2 cellular contexts compared by ENCODE assay signal in the genomic region with DNA sequence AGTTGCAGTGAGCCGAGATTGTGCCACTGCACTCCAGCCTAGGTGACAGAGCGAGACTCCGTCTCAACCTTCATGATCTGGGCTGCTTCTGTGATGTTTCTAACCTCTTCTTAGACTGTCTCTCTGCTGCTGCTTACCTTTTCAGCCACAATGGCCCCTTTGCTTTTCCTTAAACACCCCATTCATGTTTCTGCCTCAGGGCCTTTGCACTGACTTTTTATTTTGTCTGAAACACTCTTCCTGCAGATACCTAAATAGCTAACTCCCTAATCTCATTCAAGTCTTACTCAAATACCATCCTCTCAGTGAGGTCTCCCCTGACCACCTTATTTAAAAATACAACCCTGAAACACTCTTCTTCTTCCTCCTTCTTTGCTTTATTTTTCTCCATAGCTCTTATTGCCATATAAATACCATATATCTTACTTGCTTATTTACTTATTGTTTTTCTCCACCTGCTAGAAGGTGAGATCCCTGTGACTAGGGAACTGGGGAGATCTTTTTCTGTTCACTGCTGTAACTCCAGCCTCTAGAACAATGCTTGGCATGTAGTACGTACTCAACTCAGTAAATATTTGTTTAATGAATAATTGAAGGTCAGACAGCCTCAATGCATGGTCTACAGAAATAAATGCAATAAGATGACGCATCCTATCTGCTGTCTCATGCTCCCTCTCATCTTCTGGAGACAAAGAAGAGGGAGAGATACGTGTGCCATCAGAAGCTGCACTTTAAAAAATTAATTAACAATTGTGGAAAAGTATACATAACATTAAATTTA.
TF ChIP-seq lines count a peak whose summit lies in the region.

No MANE protein-coding gene starts in this region.

TF ChIP-seq in HepG2, 621 proteins besides CTCF, POLR2A, EP300 and RAD21 (continues in another document):
- no peak for TF ChIP-seq GATA4 (IDR thresholded peaks at IDR 0.05; ENCODE audit: borderline replicate concordance, low read depth)
- no peak for TF ChIP-seq MTA3 (CRISPR knock-in tag; IDR thresholded peaks at IDR 0.05)
- TF ChIP-seq MIER3 (CRISPR knock-in tag; IDR thresholded peaks at IDR 0.05; ENCODE audit: borderline replicate concordance): no peak
- TF ChIP-seq ASH2L (IDR thresholded peaks at IDR 0.05; ENCODE audit: insufficient read length, low read depth, low read length): no peak
- TF ChIP-seq MIXL1 (CRISPR knock-in tag; IDR thresholded peaks at IDR 0.05): no peak
- TF ChIP-seq TAF15 (IDR thresholded peaks at IDR 0.05; ENCODE audit: low read depth, low read length, poor library complexity, severe bottlenecking): no peak
- TF ChIP-seq AHR (CRISPR knock-in tag; IDR thresholded peaks at IDR 0.05): no peak
- TF ChIP-seq ZNF232 (CRISPR knock-in tag; IDR thresholded peaks at IDR 0.05; ENCODE audit: borderline replicate concordance): no peak
- no peak for TF ChIP-seq RNF2 (conservative IDR thresholded peaks at IDR 0.05; ENCODE audit: low read depth)
- TF ChIP-seq HNRNPUL1 (IDR thresholded peaks at IDR 0.05; ENCODE audit: low read depth, low read length): no peak
- TF ChIP-seq GATAD2A (CRISPR knock-in tag; IDR thresholded peaks at IDR 0.05): no peak
- peak; percentile 68 for TF ChIP-seq TEAD3 (CRISPR knock-in tag; optimal IDR thresholded peaks at IDR 0.05; ENCODE audit: borderline replicate concordance)
- TF ChIP-seq SOX6 (IDR thresholded peaks at IDR 0.05): no peak
- TF ChIP-seq SOX6 (CRISPR knock-in tag; IDR thresholded peaks at IDR 0.05): 0 out of 2 replicates have a peak, but pooled peaks have one; percentile 28
- TF ChIP-seq ZNF382 (CRISPR knock-in tag; IDR thresholded peaks at IDR 0.05; ENCODE audit: borderline replicate concordance): no peak
- TF ChIP-seq PLSCR1 (CRISPR knock-in tag; IDR thresholded peaks at IDR 0.05; ENCODE audit: borderline replicate concordance): no peak
- no peak for TF ChIP-seq NFKB2 (CRISPR knock-in tag; IDR thresholded peaks at IDR 0.05; ENCODE audit: borderline replicate concordance)
- no peak for TF ChIP-seq HNF1A (IDR thresholded peaks at IDR 0.05; ENCODE audit: low read depth)
- TF ChIP-seq HNF1A (CRISPR knock-in tag; IDR thresholded peaks at IDR 0.05; ENCODE audit: borderline replicate concordance): no peak
- TF ChIP-seq ZNF775 (CRISPR knock-in tag; IDR thresholded peaks at IDR 0.05; ENCODE audit: borderline replicate concordance): no peak
- no peak for TF ChIP-seq WIZ (CRISPR knock-in tag; IDR thresholded peaks at IDR 0.05)
- TF ChIP-seq, protein P1, sequence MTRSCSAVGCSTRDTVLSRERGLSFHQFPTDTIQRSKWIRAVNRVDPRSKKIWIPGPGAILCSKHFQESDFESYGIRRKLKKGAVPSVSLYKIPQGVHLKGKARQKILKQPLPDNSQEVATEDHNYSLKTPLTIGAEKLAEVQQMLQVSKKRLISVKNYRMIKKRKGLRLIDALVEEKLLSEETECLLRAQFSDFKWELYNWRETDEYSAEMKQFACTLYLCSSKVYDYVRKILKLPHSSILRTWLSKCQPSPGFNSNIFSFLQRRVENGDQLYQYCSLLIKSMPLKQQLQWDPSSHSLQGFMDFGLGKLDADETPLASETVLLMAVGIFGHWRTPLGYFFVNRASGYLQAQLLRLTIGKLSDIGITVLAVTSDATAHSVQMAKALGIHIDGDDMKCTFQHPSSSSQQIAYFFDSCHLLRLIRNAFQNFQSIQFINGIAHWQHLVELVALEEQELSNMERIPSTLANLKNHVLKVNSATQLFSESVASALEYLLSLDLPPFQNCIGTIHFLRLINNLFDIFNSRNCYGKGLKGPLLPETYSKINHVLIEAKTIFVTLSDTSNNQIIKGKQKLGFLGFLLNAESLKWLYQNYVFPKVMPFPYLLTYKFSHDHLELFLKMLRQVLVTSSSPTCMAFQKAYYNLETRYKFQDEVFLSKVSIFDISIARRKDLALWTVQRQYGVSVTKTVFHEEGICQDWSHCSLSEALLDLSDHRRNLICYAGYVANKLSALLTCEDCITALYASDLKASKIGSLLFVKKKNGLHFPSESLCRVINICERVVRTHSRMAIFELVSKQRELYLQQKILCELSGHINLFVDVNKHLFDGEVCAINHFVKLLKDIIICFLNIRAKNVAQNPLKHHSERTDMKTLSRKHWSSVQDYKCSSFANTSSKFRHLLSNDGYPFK (CRISPR knock-in tag; IDR thresholded peaks at IDR 0.05; ENCODE audit: borderline replicate concordance): no peak
- no peak for TF ChIP-seq RORA (CRISPR knock-in tag; IDR thresholded peaks at IDR 0.05)

TF ChIP-seq in H1, 55 proteins besides CTCF, POLR2A, EP300 and RAD21:
- TF ChIP-seq NANOG (IDR thresholded peaks at IDR 0.05; ENCODE audit: insufficient read depth, low read depth, low read length, poor library complexity, severe bottlenecking): no peak
- TF ChIP-seq NRF1 (IDR thresholded peaks at IDR 0.05; ENCODE audit: low read depth, low read length): no peak
- TF ChIP-seq TEAD4 (IDR thresholded peaks at IDR 0.05; ENCODE audit: low read depth, low read length): no peak
- TF ChIP-seq SP4 (IDR thresholded peaks at IDR 0.05; ENCODE audit: low read length): no peak
- TF ChIP-seq KDM1A (IDR thresholded peaks at IDR 0.05; ENCODE audit: borderline replicate concordance, low read length): 0 out of 2 replicates have a peak, but pooled peaks have one; percentile 42
- TF ChIP-seq JUND (IDR thresholded peaks at IDR 0.05; ENCODE audit: low read length): no peak
